ENCODE assay signal across 24 cellular contexts in the genomic region with DNA sequence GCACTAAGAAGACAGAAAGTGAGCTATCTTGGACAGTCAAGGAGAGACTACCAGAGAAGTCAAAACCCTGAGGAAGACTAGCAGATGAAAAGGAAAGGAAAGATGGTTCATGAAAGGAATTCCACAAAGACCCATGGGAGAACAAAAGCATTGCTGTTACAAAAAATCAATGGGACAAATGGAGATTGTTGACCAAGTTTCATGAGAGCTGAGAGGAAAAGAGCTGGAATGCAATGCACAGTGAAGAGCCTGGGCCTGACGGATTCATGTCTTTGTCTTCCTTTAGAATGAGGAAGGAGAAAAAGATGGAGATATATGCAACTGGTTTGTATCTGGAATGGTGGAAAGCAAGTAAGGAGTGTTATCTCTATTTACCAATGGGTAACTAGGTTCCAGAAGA. TPM values are rescaled to one million over a fixed set of nuclear protein-coding genes. Genes with fewer than 3 reads are reported as not detected.
DNase-seq lines count a peak whose midpoint lies in the region; ATAC-seq, FAIRE-seq and TF ChIP-seq lines count a peak whose summit lies in the region.
"Had no signal": no experiment of that assay in that cellular context is flagged by ENCODE, and none has a peak within 500 bp of the region (broad histone marks: within the 10 kb centered on the region; RNA-seq: fewer than 3 reads in every experiment).

No MANE protein-coding gene starts in this region.

- H3K9me3 ChIP-seq in CD8-positive, alpha-beta T cell (ENCODE audit: low read length), result peaks cover 11% of the 10 kb centered on the region

- H3K27ac Mint-ChIP-seq in CD8-positive, alpha-beta T cell, result peak overlapping the region; percentile 76
- peak overlapping the region; percentile 47 for H3K27ac Mint-ChIP-seq in activated naive CD8-positive, alpha-beta T cell treated with anti-CD3 and anti-CD28 coated beads, Interleukin-2, amount 50 U/mL, for 24 hours
- H3K27ac Mint-ChIP-seq in naive B cell, result peak overlapping the region; percentile 8 to 89 (median 46)
- H3K27ac Mint-ChIP-seq: H9; T-helper 1 cell treated with Interleukin-12 subunit alpha and Interleukin-12 subunit beta and Interleukin-4 antibody, amounts not matched to agents 30 μg/mL and 1 μg/mL, for 36 hours had no signal

- no peak overlapping the region for H3K4me3 ChIP-seq in CD8-positive, alpha-beta T cell (ENCODE audit: low read depth, low read length)
- H3K4me3 ChIP-seq: ascending aorta, mucosa of descending colon, sigmoid colon had no signal

- TF ChIP-seq CTCF in CD8-positive, alpha-beta T cell (IDR thresholded peaks at IDR 0.05), result no peak

- POLR2A ChIA-PET in CD8-positive, alpha-beta T cell (lab: Charles Lee), result interaction anchor here (1.2 to 1.5 kb wide), 4 partner anchors 11 to 231 kb away, joined by 3 to 9 read pairs (median 3); partner anchors contain the start of genes DMTF1 and TMEM243

- H3K4me3 Mint-ChIP-seq in CD8-positive, alpha-beta T cell, result peak overlapping the region; percentile 1
- H3K4me3 Mint-ChIP-seq in activated naive CD8-positive, alpha-beta T cell treated with anti-CD3 and anti-CD28 coated beads, Interleukin-2, amount 50 U/mL, for 24 hours, result no peak overlapping the region
- peak overlapping the region in 2 of 8 donors; percentile 45 to 52 for H3K4me3 Mint-ChIP-seq in naive B cell
- H3K4me3 Mint-ChIP-seq: H9; T-helper 1 cell treated with Interleukin-12 subunit alpha and Interleukin-12 subunit beta and Interleukin-4 antibody, amounts not matched to agents 30 μg/mL and 1 μg/mL, for 36 hours had no signal

- no peaks in the 10 kb centered on the region for H3K27me3 ChIP-seq in CD8-positive, alpha-beta T cell (ENCODE audit: insufficient read depth, low read length)
- H3K27me3 ChIP-seq: ascending aorta, sigmoid colon had no signal

- H3K9me3 Mint-ChIP-seq in CD8-positive, alpha-beta T cell, result peaks cover 20% of the 10 kb centered on the region
- H3K9me3 Mint-ChIP-seq in activated naive CD8-positive, alpha-beta T cell treated with anti-CD3 and anti-CD28 coated beads, Interleukin-2, amount 50 U/mL, for 24 hours, result peaks cover 36% of the 10 kb centered on the region
- peaks cover 8 to 32% (median 24%) of the 10 kb centered on the region in 7 donors for H3K9me3 Mint-ChIP-seq in naive B cell

- peaks cover 72% of the 10 kb centered on the region for H3K4me1 Mint-ChIP-seq in CD8-positive, alpha-beta T cell (ENCODE audit: low read depth)
- peaks cover 67% of the 10 kb centered on the region for H3K4me1 Mint-ChIP-seq in activated naive CD8-positive, alpha-beta T cell treated with anti-CD3 and anti-CD28 coated beads, Interleukin-2, amount 50 U/mL, for 24 hours
- peaks cover 45 to 66% (median 64%) of the 10 kb centered on the region in 3 donors for H3K4me1 Mint-ChIP-seq in naive B cell

- no peak for DNase-seq in CD8-positive, alpha-beta T cell
- DNase-seq in GM12892 (ENCODE audit: insufficient read length) (no peak), naive B cell (no peak), KG1 (lab: John Stamatoyannopoulos, UW) (no peak), NCI-H2107 (lab: John Stamatoyannopoulos, UW) (no peak), CD1c-positive myeloid dendritic cell (ENCODE audit: extremely low spot score) (no peak)
- DNase-seq in activated naive CD8-positive, alpha-beta T cell treated with anti-CD3 and anti-CD28 coated beads, Interleukin-2, amount 50 U/mL, for 24 hours, result no peak
- no peak for DNase-seq in stimulated activated CD4-positive, alpha-beta T cell treated with anti-CD3 and anti-CD28 coated beads, Interleukin-1b, Interleukin-23, amount 100 ng/mL, for 48 hours
- DNase-seq: activated CD8-positive, alpha-beta memory T cell treated with anti-CD3 and anti-CD28 coated beads for 24 hours; cerebellar nuclear complex; effector CD8-positive, alpha-beta T cell; H9; head of caudate nucleus; mucosa of descending colon; NCI-H1436; NCI-H2171; NCI-H526 treated with DMSO at 0.1 percent for 48 hours; occipital lobe; Right ventricle myocardium superior; sigmoid colon had no signal

- intact Hi-C loops in CD8-positive, alpha-beta T cell (cut with DNase I, micrococcal nuclease), result no loop called here

- CTCF ChIA-PET in CD8-positive, alpha-beta T cell (lab: Charles Lee), result interaction anchor here (1.5 kb wide), 1 partner anchor 17 kb away, joined by 5 read pairs; the partner anchor contains the start of gene TMEM243

- no peak for ATAC-seq in CD8-positive, alpha-beta T cell
- ATAC-seq in activated naive CD8-positive, alpha-beta T cell treated with anti-CD3 and anti-CD28 coated beads, Interleukin-2, amount 50 U/mL, for 24 hours, result no peak
- no peak for ATAC-seq in naive B cell (ENCODE audit: low read depth in 2 of 2)
- ATAC-seq: left lobe of liver, mucosa of descending colon had no signal

- peaks cover 34% of the 10 kb centered on the region for H3K4me1 ChIP-seq in CD8-positive, alpha-beta T cell (ENCODE audit: insufficient read depth, low read length)
- H3K4me1 ChIP-seq: ascending aorta, sigmoid colon had no signal

- FAIRE-seq in GM12892 (lab: Jason Lieb, UNC), result peak; percentile 56
- FAIRE-seq: D721Med had no signal

- H3K36me3 Mint-ChIP-seq in CD8-positive, alpha-beta T cell, result peaks cover 75% of the 10 kb centered on the region
- H3K36me3 Mint-ChIP-seq in activated naive CD8-positive, alpha-beta T cell treated with anti-CD3 and anti-CD28 coated beads, Interleukin-2, amount 50 U/mL, for 24 hours (ENCODE audit: low read depth), result peaks cover 97% of the 10 kb centered on the region
- peaks cover 24 to 40% of the 10 kb centered on the region in 2 donors for H3K36me3 Mint-ChIP-seq in naive B cell

- H3K27ac ChIP-seq in CD8-positive, alpha-beta T cell (ENCODE audit: low read depth, low read length), result no peak overlapping the region
- H3K27ac ChIP-seq: ascending aorta, sigmoid colon had no signal

- no peaks in the 10 kb centered on the region for H3K27me3 Mint-ChIP-seq in CD8-positive, alpha-beta T cell (ENCODE audit: low read depth)
- no peaks in the 10 kb centered on the region for H3K27me3 Mint-ChIP-seq in activated naive CD8-positive, alpha-beta T cell treated with anti-CD3 and anti-CD28 coated beads, Interleukin-2, amount 50 U/mL, for 24 hours
- H3K27me3 Mint-ChIP-seq in naive B cell, result no peaks in the 10 kb centered on the region

- TF ChIP-seq POLR2A in GM12892 (IDR thresholded peaks at IDR 0.05; ENCODE audit: low read depth, low read length), result no peak; the same call in 1 of the 2 replicates

- peaks cover 2% of the 10 kb centered on the region for H3K36me3 ChIP-seq in CD8-positive, alpha-beta T cell (ENCODE audit: insufficient read depth, low read length)

RNA-seq across cellular contexts. Expression of gene TMEM243, which starts 17.3 kb away (rescaled TPM):
- total RNA-seq in CD8-positive, alpha-beta T cell, result 100 to 1,000 TPM; 122 to 124 TPM
- polyA plus RNA-seq in GM12892 (2012; ENCODE audit: missing spikeins), result 125 TPM
- polyA plus RNA-seq in naive B cell (ENCODE audit: low read depth in 6 of 6), result 100 to 1,000 TPM; 135 to 209 (median 173) TPM

RNA-seq across cellular contexts. Expression of gene DMTF1, which starts 50.0 kb away (rescaled TPM):
- total RNA-seq in CD8-positive, alpha-beta T cell, result 100 to 1,000 TPM in 1 of 2 experiments, 10 to 100 TPM in 1; 97.9 to 103 TPM
- 75.5 TPM for polyA plus RNA-seq in GM12892 (2012; ENCODE audit: missing spikeins)
- polyA plus RNA-seq in naive B cell (ENCODE audit: low read depth in 6 of 6), result 10 to 100 TPM; 25.3 to 76.6 (median 45.2) TPM
